In the genomic region with DNA sequence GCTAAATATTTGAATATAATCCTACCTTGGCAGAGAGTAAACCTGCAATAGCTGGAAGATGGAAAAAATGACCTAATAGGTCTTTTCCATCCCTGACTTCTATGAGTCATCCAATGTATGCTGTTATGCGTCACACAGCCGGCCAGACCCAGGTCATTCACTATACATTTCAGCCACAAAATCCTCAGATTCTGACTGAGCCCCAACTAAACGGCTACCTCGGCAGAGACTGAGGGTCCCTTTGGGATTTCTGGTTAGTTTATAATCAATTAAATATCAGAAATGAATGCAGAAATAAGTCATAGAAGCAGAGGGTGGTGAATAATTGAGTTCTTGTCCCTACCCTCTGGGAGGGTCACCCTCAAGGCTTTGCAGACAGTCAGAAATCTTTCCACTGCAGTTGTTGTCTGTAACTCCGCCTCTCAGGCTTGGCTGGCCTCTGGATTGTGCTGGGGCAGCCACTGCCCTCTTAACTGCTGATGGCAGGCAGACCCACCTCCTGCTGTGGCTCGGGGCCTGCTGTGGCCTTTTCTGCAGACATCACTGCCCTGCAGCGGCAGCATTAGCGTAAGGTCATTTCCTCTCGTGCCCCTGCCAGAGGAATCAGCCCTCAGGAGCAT, we compare ENCODE assay signal across 1 cellular context.
A peak's percentile ranks its signal among the peaks of the same experiment; 100 is the strongest.
TF ChIP-seq lines count a peak whose summit lies in the region.

No MANE protein-coding gene starts in this region.

TF ChIP-seq in HEK293, 187 proteins besides CTCF, POLR2A, EP300 and RAD21 (continued from another document and continues in another):
- no peak for TF ChIP-seq KLF9 (tag by site-specific recombination; IDR thresholded peaks at IDR 0.05; ENCODE audit: low read depth)
- no peak for TF ChIP-seq ZNF658 (tag by site-specific recombination; IDR thresholded peaks at IDR 0.05)
- TF ChIP-seq, protein P1, sequence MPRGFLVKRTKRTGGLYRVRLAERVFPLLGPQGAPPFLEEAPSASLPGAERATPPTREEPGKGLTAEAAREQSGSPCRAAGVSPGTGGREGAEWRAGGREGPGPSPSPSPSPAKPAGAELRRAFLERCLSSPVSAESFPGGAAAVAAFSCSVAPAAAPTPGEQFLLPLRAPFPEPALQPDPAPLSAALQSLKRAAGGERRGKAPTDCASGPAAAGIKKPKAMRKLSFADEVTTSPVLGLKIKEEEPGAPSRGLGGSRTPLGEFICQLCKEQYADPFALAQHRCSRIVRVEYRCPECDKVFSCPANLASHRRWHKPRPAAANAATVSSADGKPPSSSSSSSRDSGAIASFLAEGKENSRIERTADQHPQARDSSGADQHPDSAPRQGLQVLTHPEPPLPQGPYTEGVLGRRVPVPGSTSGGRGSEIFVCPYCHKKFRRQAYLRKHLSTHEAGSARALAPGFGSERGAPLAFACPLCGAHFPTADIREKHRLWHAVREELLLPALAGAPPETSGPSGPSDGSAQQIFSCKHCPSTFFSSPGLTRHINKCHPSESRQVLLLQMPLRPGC (tag by site-specific recombination; IDR thresholded peaks at IDR 0.05), result no peak
- TF ChIP-seq ZNF600 (tag by site-specific recombination; IDR thresholded peaks at IDR 0.05), result peak; percentile 72
- TF ChIP-seq GLIS1 (tag by site-specific recombination; IDR thresholded peaks at IDR 0.05), result no peak
- TF ChIP-seq, protein P2, sequence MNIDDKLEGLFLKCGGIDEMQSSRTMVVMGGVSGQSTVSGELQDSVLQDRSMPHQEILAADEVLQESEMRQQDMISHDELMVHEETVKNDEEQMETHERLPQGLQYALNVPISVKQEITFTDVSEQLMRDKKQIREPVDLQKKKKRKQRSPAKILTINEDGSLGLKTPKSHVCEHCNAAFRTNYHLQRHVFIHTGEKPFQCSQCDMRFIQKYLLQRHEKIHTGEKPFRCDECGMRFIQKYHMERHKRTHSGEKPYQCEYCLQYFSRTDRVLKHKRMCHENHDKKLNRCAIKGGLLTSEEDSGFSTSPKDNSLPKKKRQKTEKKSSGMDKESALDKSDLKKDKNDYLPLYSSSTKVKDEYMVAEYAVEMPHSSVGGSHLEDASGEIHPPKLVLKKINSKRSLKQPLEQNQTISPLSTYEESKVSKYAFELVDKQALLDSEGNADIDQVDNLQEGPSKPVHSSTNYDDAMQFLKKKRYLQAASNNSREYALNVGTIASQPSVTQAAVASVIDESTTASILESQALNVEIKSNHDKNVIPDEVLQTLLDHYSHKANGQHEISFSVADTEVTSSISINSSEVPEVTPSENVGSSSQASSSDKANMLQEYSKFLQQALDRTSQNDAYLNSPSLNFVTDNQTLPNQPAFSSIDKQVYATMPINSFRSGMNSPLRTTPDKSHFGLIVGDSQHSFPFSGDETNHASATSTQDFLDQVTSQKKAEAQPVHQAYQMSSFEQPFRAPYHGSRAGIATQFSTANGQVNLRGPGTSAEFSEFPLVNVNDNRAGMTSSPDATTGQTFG (tag by site-specific recombination; IDR thresholded peaks at IDR 0.05; ENCODE audit: borderline replicate concordance), result no peak
- no peak for TF ChIP-seq ZNF521 (tag by site-specific recombination; IDR thresholded peaks at IDR 0.05)
- TF ChIP-seq ZNF623 (tag by site-specific recombination; IDR thresholded peaks at IDR 0.05), result no peak
- TF ChIP-seq ZSCAN16 (tag by site-specific recombination; IDR thresholded peaks at IDR 0.05), result no peak
- peak; percentile 55; the same call in 1 of the 2 replicates for TF ChIP-seq GLIS2 (tag by site-specific recombination; IDR thresholded peaks at IDR 0.05)
- no peak for TF ChIP-seq FEZF1 (tag by site-specific recombination; IDR thresholded peaks at IDR 0.05)
- TF ChIP-seq ZNF37A (tag by site-specific recombination; IDR thresholded peaks at IDR 0.05), result no peak
- no peak for TF ChIP-seq ZNF529 (tag by site-specific recombination; IDR thresholded peaks at IDR 0.05; ENCODE audit: insufficient replicate concordance)
- TF ChIP-seq, protein P3, sequence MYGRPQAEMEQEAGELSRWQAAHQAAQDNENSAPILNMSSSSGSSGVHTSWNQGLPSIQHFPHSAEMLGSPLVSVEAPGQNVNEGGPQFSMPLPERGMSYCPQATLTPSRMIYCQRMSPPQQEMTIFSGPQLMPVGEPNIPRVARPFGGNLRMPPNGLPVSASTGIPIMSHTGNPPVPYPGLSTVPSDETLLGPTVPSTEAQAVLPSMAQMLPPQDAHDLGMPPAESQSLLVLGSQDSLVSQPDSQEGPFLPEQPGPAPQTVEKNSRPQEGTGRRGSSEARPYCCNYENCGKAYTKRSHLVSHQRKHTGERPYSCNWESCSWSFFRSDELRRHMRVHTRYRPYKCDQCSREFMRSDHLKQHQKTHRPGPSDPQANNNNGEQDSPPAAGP (tag by site-specific recombination; IDR thresholded peaks at IDR 0.05), result 0 out of 2 replicates have a peak, but pooled peaks have one; percentile 20
- no peak for TF ChIP-seq SETDB1 (IDR thresholded peaks at IDR 0.05; ENCODE audit: insufficient read length, low read length)
- TF ChIP-seq ZNF433 (tag by site-specific recombination; IDR thresholded peaks at IDR 0.05; ENCODE audit: low read depth), result no peak
- TF ChIP-seq ZNF366 (tag by site-specific recombination; conservative IDR thresholded peaks at IDR 0.05), result peak; percentile 56
- TF ChIP-seq, protein P4, sequence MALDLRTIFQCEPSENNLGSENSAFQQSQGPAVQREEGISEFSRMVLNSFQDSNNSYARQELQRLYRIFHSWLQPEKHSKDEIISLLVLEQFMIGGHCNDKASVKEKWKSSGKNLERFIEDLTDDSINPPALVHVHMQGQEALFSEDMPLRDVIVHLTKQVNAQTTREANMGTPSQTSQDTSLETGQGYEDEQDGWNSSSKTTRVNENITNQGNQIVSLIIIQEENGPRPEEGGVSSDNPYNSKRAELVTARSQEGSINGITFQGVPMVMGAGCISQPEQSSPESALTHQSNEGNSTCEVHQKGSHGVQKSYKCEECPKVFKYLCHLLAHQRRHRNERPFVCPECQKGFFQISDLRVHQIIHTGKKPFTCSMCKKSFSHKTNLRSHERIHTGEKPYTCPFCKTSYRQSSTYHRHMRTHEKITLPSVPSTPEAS (tag by site-specific recombination; IDR thresholded peaks at IDR 0.05), result no peak
- TF ChIP-seq BCL11A (tag by site-specific recombination; IDR thresholded peaks at IDR 0.05; ENCODE audit: low read depth), result no peak
- no peak for TF ChIP-seq ZNF571 (tag by site-specific recombination; IDR thresholded peaks at IDR 0.05)
- TF ChIP-seq, protein P5, sequence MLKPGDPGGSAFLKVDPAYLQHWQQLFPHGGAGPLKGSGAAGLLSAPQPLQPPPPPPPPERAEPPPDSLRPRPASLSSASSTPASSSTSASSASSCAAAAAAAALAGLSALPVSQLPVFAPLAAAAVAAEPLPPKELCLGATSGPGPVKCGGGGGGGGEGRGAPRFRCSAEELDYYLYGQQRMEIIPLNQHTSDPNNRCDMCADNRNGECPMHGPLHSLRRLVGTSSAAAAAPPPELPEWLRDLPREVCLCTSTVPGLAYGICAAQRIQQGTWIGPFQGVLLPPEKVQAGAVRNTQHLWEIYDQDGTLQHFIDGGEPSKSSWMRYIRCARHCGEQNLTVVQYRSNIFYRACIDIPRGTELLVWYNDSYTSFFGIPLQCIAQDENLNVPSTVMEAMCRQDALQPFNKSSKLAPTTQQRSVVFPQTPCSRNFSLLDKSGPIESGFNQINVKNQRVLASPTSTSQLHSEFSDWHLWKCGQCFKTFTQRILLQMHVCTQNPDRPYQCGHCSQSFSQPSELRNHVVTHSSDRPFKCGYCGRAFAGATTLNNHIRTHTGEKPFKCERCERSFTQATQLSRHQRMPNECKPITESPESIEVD (tag by site-specific recombination; IDR thresholded peaks at IDR 0.05), result no peak
- TF ChIP-seq, protein P6, sequence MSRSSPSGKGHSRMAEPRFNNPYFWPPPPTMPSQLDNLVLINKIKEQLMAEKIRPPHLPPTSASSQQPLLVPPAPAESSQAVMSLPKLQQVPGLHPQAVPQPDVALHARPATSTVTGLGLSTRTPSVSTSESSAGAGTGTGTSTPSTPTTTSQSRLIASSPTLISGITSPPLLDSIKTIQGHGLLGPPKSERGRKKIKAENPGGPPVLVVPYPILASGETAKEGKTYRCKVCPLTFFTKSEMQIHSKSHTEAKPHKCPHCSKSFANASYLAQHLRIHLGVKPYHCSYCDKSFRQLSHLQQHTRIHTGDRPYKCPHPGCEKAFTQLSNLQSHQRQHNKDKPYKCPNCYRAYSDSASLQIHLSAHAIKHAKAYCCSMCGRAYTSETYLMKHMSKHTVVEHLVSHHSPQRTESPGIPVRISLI (tag by site-specific recombination; IDR thresholded peaks at IDR 0.05), result no peak
- TF ChIP-seq ZNF184 (tag by site-specific recombination; IDR thresholded peaks at IDR 0.05), result peak; percentile 62; the same call in 1 of the 2 replicates
- no peak for TF ChIP-seq ZNF560 (tag by site-specific recombination; IDR thresholded peaks at IDR 0.05; ENCODE audit: borderline replicate concordance)
- TF ChIP-seq ZNF544 (tag by site-specific recombination; IDR thresholded peaks at IDR 0.05), result no peak
- TF ChIP-seq ZIC2 (tag by site-specific recombination; IDR thresholded peaks at IDR 0.05), result 0 out of 2 replicates have a peak, but pooled peaks have one; percentile 50
- TF ChIP-seq ZNF214 (tag by site-specific recombination; IDR thresholded peaks at IDR 0.05; ENCODE audit: borderline replicate concordance), result no peak
- TF ChIP-seq, protein P7, sequence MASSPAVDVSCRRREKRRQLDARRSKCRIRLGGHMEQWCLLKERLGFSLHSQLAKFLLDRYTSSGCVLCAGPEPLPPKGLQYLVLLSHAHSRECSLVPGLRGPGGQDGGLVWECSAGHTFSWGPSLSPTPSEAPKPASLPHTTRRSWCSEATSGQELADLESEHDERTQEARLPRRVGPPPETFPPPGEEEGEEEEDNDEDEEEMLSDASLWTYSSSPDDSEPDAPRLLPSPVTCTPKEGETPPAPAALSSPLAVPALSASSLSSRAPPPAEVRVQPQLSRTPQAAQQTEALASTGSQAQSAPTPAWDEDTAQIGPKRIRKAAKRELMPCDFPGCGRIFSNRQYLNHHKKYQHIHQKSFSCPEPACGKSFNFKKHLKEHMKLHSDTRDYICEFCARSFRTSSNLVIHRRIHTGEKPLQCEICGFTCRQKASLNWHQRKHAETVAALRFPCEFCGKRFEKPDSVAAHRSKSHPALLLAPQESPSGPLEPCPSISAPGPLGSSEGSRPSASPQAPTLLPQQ (tag by site-specific recombination; IDR thresholded peaks at IDR 0.05), result peak; percentile 24; the same call in 1 of the 2 replicates
- peak; percentile 84 for TF ChIP-seq ZNF629 (tag by site-specific recombination; IDR thresholded peaks at IDR 0.05)
- TF ChIP-seq ZNF211 (tag by site-specific recombination; IDR thresholded peaks at IDR 0.05; ENCODE audit: low read depth), result no peak
- no peak for TF ChIP-seq OVOL3 (tag by site-specific recombination; IDR thresholded peaks at IDR 0.05)
- no peak for TF ChIP-seq ZNF23 (tag by site-specific recombination; IDR thresholded peaks at IDR 0.05; ENCODE audit: borderline replicate concordance)
- no peak for TF ChIP-seq ZNF549 (tag by site-specific recombination; IDR thresholded peaks at IDR 0.05)
- no peak for TF ChIP-seq ZNF292 (tag by site-specific recombination; IDR thresholded peaks at IDR 0.05; ENCODE audit: borderline replicate concordance, low read depth)
- TF ChIP-seq, protein P8, sequence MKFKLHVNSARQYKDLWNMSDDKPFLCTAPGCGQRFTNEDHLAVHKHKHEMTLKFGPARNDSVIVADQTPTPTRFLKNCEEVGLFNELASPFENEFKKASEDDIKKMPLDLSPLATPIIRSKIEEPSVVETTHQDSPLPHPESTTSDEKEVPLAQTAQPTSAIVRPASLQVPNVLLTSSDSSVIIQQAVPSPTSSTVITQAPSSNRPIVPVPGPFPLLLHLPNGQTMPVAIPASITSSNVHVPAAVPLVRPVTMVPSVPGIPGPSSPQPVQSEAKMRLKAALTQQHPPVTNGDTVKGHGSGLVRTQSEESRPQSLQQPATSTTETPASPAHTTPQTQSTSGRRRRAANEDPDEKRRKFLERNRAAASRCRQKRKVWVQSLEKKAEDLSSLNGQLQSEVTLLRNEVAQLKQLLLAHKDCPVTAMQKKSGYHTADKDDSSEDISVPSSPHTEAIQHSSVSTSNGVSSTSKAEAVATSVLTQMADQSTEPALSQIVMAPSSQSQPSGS (tag by site-specific recombination; IDR thresholded peaks at IDR 0.05; ENCODE audit: low read depth), result peak; percentile 39; the same call in 1 of the 2 replicates
- TF ChIP-seq ZNF146 (tag by site-specific recombination; IDR thresholded peaks at IDR 0.05), result no peak
- TF ChIP-seq ZFP3 (tag by site-specific recombination; IDR thresholded peaks at IDR 0.05; ENCODE audit: low read depth), result no peak
- TF ChIP-seq, protein P9, sequence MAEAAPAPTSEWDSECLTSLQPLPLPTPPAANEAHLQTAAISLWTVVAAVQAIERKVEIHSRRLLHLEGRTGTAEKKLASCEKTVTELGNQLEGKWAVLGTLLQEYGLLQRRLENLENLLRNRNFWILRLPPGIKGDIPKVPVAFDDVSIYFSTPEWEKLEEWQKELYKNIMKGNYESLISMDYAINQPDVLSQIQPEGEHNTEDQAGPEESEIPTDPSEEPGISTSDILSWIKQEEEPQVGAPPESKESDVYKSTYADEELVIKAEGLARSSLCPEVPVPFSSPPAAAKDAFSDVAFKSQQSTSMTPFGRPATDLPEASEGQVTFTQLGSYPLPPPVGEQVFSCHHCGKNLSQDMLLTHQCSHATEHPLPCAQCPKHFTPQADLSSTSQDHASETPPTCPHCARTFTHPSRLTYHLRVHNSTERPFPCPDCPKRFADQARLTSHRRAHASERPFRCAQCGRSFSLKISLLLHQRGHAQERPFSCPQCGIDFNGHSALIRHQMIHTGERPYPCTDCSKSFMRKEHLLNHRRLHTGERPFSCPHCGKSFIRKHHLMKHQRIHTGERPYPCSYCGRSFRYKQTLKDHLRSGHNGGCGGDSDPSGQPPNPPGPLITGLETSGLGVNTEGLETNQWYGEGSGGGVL (tag by site-specific recombination; IDR thresholded peaks at IDR 0.05), result no peak
- peak; percentile 37; the same call in 1 of the 2 replicates for TF ChIP-seq GFI1B (tag by site-specific recombination; IDR thresholded peaks at IDR 0.05)
- no peak for TF ChIP-seq ZNF239 (tag by site-specific recombination; IDR thresholded peaks at IDR 0.05)
- TF ChIP-seq ZNF660 (tag by site-specific recombination; IDR thresholded peaks at IDR 0.05), result no peak
- TF ChIP-seq SP7 (tag by site-specific recombination; IDR thresholded peaks at IDR 0.05), result peak; percentile 42; the same call in 1 of the 2 replicates
- TF ChIP-seq ZNF626 (tag by site-specific recombination; IDR thresholded peaks at IDR 0.05), result no peak
- no peak for TF ChIP-seq ZNF677 (tag by site-specific recombination; IDR thresholded peaks at IDR 0.05)
- TF ChIP-seq ZFP37 (tag by site-specific recombination; IDR thresholded peaks at IDR 0.05), result peak; percentile 35; the same call in 1 of the 2 replicates
- TF ChIP-seq ZBTB20 (tag by site-specific recombination; IDR thresholded peaks at IDR 0.05), result peak; percentile 40; the same call in 1 of the 2 replicates
